Comparison of ENCODE assay signal across 14 cellular contexts in the genomic region with DNA sequence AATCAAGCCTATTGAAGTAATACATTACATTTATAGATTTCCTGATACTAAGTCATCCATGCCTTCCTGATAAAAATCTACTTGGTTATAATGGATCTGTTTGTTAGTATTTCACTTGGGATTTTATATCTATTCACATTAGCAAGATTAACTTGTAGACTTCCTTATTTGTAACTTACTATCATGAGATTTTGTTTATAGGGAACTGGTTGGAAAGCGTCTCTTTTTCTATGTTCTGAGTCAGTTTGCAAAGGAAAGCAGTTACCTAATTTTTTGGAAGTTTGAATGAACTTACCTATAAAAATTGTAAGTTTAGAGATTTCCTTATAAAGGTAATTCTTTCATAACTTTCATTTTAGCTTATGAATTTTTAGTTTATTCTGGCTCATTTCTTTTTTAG.
"Had no signal": no experiment of that assay in that cellular context is flagged by ENCODE, and none has a peak within 500 bp of the region (broad histone marks: within the 10 kb centered on the region; RNA-seq: fewer than 3 reads in every experiment).

No MANE protein-coding gene starts in this region.

- H3K9me3 Mint-ChIP-seq: natural killer cell, neural crest cell had no signal

- H3K4me3 Mint-ChIP-seq: natural killer cell, neural crest cell had no signal

- DNase-seq: effector memory CD4-positive, alpha-beta T cell; gastrocnemius medialis; heart right ventricle; hypothalamus; kidney glomerular epithelial cell; mammary epithelial cell; natural killer cell; ovary; right cardiac atrium; small intestine; stimulated activated CD4-positive, alpha-beta T cell treated with anti-CD3 and anti-CD28 coated beads, Interleukin-2, amount 100 ng/mL, for 48 hours; stimulated activated naive CD4-positive, alpha-beta T cell treated with Interleukin-2 at 50 U/mL for 16 hours; transverse colon had no signal

- H3K36me3 Mint-ChIP-seq: natural killer cell had no signal

- H3K27ac Mint-ChIP-seq: natural killer cell had no signal
